ENCODE assay signal across 8 cellular contexts in genomic region chr12:57904848-57905811, GRCh38. TPM values are rescaled to one million over a fixed set of nuclear protein-coding genes. Genes with fewer than 3 reads are reported as not detected.
A peak's percentile ranks its signal among the peaks of the same experiment; 100 is the strongest.
DNase-seq lines count a peak whose midpoint lies in the region; ATAC-seq and TF ChIP-seq lines count a peak whose summit lies in the region.

No MANE protein-coding gene starts in this region.

- in situ Hi-C loops in mammary epithelial cell (cut with MboI; ENCODE audit: low sequenced_read_pairs in 2 of 2) = loop anchor here (5.0 to 10.0 kb wide), 2 partner anchors 68 to 150 kb away; partner anchors contain the start of genes CDK4 (in 1 of the 2) and MARCHF9 (in 1 of the 2)

- H3K27me3 ChIP-seq in WERI-Rb-1 (ENCODE audit: insufficient read depth, low read depth, severe bottlenecking) (peaks cover 4% of the 10 kb centered on the region), mammary epithelial cell (ENCODE audit: insufficient read depth, low read length) (no peaks in the 10 kb centered on the region)

- ATAC-seq in GM19023 (IDR thresholded peaks at IDR 0.05; ENCODE audit: unreplicated experiment) = peak; percentile 79
- ATAC-seq in HG03280 (IDR thresholded peaks at IDR 0.05; ENCODE audit: unreplicated experiment) = peak; percentile 92

- DNase-seq in AG20443 (ENCODE audit: low spot score) (peak; percentile 88), NCI-H2227 treated with DMSO at 0.1 percent for 48 hours (lab: John Stamatoyannopoulos, UW) (peak; percentile 83), WERI-Rb-1 (peak; percentile 90), mammary epithelial cell (peak; percentile 73), islet precursor cell (peak; percentile 96)
- peak; percentile 76 to 83 for DNase-seq in stimulated activated CD4-positive, alpha-beta T cell treated with anti-CD3 and anti-CD28 coated beads, Interleukin-1b, Interleukin-23, amount 100 ng/mL, for 4 hours (ENCODE audit: low read depth in 2 of 2)

- peak overlapping the region; percentile 5 for H3K4me2 ChIP-seq in mammary epithelial cell (ENCODE audit: insufficient read depth, low read depth, low read length)

- H3K36me3 ChIP-seq in WERI-Rb-1 (no peaks in the 10 kb centered on the region), mammary epithelial cell (ENCODE audit: insufficient read depth, low read length) (no peaks in the 10 kb centered on the region)

- H3K27ac ChIP-seq in WERI-Rb-1 = no peak overlapping the region
- H3K27ac ChIP-seq in mammary epithelial cell (ENCODE audit: insufficient read depth, low read depth, low read length) = no peak overlapping the region

- intact Hi-C loops in mammary epithelial cell (cut with micrococcal nuclease) = loop anchor here (1.0 to 5.0 kb wide), 7 partner anchors 17 to 323 kb away; partner anchors contain the start of genes MARCHF9 and TSFM

- no peaks in the 10 kb centered on the region for H4K20me1 ChIP-seq in mammary epithelial cell (ENCODE audit: insufficient read depth, low read length)

- TF ChIP-seq CTCF in WERI-Rb-1 (IDR thresholded peaks at IDR 0.05; ENCODE audit: low read depth, low read length) (peak; percentile 99), mammary epithelial cell (conservative IDR thresholded peaks at IDR 0.05 in 1 of 2, IDR thresholded peaks at IDR 0.05 in 1 of 2; ENCODE audit: extremely low read depth in 1 of 2, insufficient read depth in 1 of 2, low read depth in 1 of 2, low read length in 2 of 2) (peak; percentile 100)

- no peak overlapping the region for H3K4me3 ChIP-seq in WERI-Rb-1 (ENCODE audit: low read depth, low read length)
- no peak overlapping the region for H3K4me3 ChIP-seq in mammary epithelial cell (replicated peaks in 1 of 3; ENCODE audit: insufficient read depth in 1 of 3, low read depth in 2 of 3, low read length in 3 of 3)

- peak overlapping the region; percentile 3 for H3K9ac ChIP-seq in mammary epithelial cell (ENCODE audit: insufficient read depth, low read length)

- CTCF ChIA-PET in mammary epithelial cell (lab: Charles Lee; ENCODE audit: low non-redundant PET) = interaction anchor here (0.7 kb wide), 1 partner anchor 68 kb away, joined by 5 read pairs; no protein-coding TSS in a partner anchor

- no peaks in the 10 kb centered on the region for H3K9me3 ChIP-seq in WERI-Rb-1 (ENCODE audit: severe bottlenecking)
- H3K9me3 ChIP-seq in mammary epithelial cell (replicated peaks; ENCODE audit: insufficient read depth, low read length) = no peaks in the 10 kb centered on the region

- 46% methylated on average over 25 of the region's 26 CpGs for WGBS in mammary epithelial cell (ENCODE audit: low coverage, missing lambda C conversion rate)

- dilution Hi-C loops in mammary epithelial cell (cut with HindIII; ENCODE audit: low sequenced_read_pairs) = no loop called here

- peak overlapping the region; percentile 6 for H2AFZ ChIP-seq in mammary epithelial cell (ENCODE audit: low read depth, low read length)

- no peaks in the 10 kb centered on the region for H3K79me2 ChIP-seq in mammary epithelial cell (ENCODE audit: insufficient read depth, low read length)

- no peaks in the 10 kb centered on the region for H3K4me1 ChIP-seq in mammary epithelial cell (ENCODE audit: insufficient read depth, low read length)

- BruUV-seq in mammary epithelial cell (replicated peaks; lab: Mats Ljungman, UMichigan) = no TSS peak

RNA-seq across cellular contexts. Expression of gene ATP23, which starts 36.2 kb away (rescaled TPM):
- 1 to 10 TPM; 5.4 to 6.8 TPM for total RNA-seq in mammary epithelial cell
- 9.5 TPM for polyA plus RNA-seq in mammary epithelial cell
- 19.1 TPM for polyA minus RNA-seq in mammary epithelial cell

RNA-seq across cellular contexts. Expression of gene CTDSP2, which starts 58.6 kb away (rescaled TPM):
- total RNA-seq in mammary epithelial cell = 10 to 100 TPM; 51.3 to 76.1 TPM
- polyA plus RNA-seq in mammary epithelial cell = 56.4 TPM
- 204 TPM for polyA minus RNA-seq in mammary epithelial cell
